Comparison of ENCODE assay signal across 8 cellular contexts in genomic region chr2:158458617-158458920, GRCh38.
DNase-seq lines count a peak whose midpoint lies in the region; ATAC-seq and TF ChIP-seq lines count a peak whose summit lies in the region.

No MANE protein-coding gene starts in this region.

- TF ChIP-seq CTCF in GM12875 (IDR thresholded peaks at IDR 0.05; ENCODE audit: borderline replicate concordance, insufficient read depth, low read depth, low read length) = no peak
- TF ChIP-seq CTCF in fibroblast of mammary gland (conservative IDR thresholded peaks at IDR 0.05; ENCODE audit: control insufficient read depth, insufficient read depth, low read depth, low read length) = no peak

- ATAC-seq in SK-N-SH treated with all-trans-retinoic acid at 6 μM for 48 hours (peak; percentile 3), GM18907 (IDR thresholded peaks at IDR 0.05; ENCODE audit: unreplicated experiment) (no peak), HG03139 (IDR thresholded peaks at IDR 0.05; ENCODE audit: unreplicated experiment) (no peak)

- H3K4me1 ChIP-seq in rectal smooth muscle tissue (ENCODE audit: control insufficient read depth, insufficient read depth, low read length) = no peaks in the 10 kb centered on the region

- H3K36me3 ChIP-seq in rectal smooth muscle tissue (ENCODE audit: control insufficient read depth, insufficient read depth, low read length) = no peaks in the 10 kb centered on the region

- peak overlapping the region; percentile 88 for H3K4me3 ChIP-seq in GM12875 (ENCODE audit: low read depth, low read length)
- peak overlapping the region; percentile 81 for H3K4me3 ChIP-seq in fibroblast of mammary gland (ENCODE audit: control insufficient read depth, low read depth, low read length)
- peak overlapping the region; percentile 95 for H3K4me3 ChIP-seq in rectal smooth muscle tissue (ENCODE audit: low read length)

- H3K9ac ChIP-seq in rectal smooth muscle tissue (ENCODE audit: low read length) = no peak overlapping the region

- H3K27me3 ChIP-seq in rectal smooth muscle tissue (ENCODE audit: control insufficient read depth, insufficient read depth, low read length) = no peaks in the 10 kb centered on the region

- DNase-seq in fibroblast of mammary gland (ENCODE audit: low read depth) (no peak), islet precursor cell (no peak), NCI-H345 (lab: John Stamatoyannopoulos, UW) (no peak)

- no peak overlapping the region for H3K27ac ChIP-seq in rectal smooth muscle tissue (ENCODE audit: low read depth, low read length)

TF ChIP-seq in SK-N-SH treated with all-trans-retinoic acid at 6 μM for 48 hours, 23 proteins besides CTCF, POLR2A, EP300 and RAD21:
- TF ChIP-seq POU6F1 (CRISPR knock-in tag; IDR thresholded peaks at IDR 0.05; ENCODE audit: borderline replicate concordance, low read depth) (no peak), SNAI2 (CRISPR knock-in tag; IDR thresholded peaks at IDR 0.05) (no peak), ARNTL (CRISPR knock-in tag; IDR thresholded peaks at IDR 0.05; ENCODE audit: borderline replicate concordance, low read depth) (no peak), TCF4 (CRISPR knock-in tag; IDR thresholded peaks at IDR 0.05; ENCODE audit: borderline replicate concordance) (no peak), ZFP30 (CRISPR knock-in tag; IDR thresholded peaks at IDR 0.05) (no peak), CSRNP3 (CRISPR knock-in tag; IDR thresholded peaks at IDR 0.05) (no peak), PATZ1 (CRISPR knock-in tag; IDR thresholded peaks at IDR 0.05; ENCODE audit: borderline replicate concordance) (no peak), CREB5 (CRISPR knock-in tag; IDR thresholded peaks at IDR 0.05; ENCODE audit: low read depth) (no peak), BACH2 (CRISPR knock-in tag; IDR thresholded peaks at IDR 0.05; ENCODE audit: borderline replicate concordance) (no peak), RARB (CRISPR knock-in tag; IDR thresholded peaks at IDR 0.05) (no peak), ZNF8 (CRISPR knock-in tag; IDR thresholded peaks at IDR 0.05) (no peak), ZC3H10 (CRISPR knock-in tag; IDR thresholded peaks at IDR 0.05) (no peak), TSHZ2 (CRISPR knock-in tag; IDR thresholded peaks at IDR 0.05) (no peak), PPARA (CRISPR knock-in tag; IDR thresholded peaks at IDR 0.05; ENCODE audit: borderline replicate concordance) (no peak), OSR1 (CRISPR knock-in tag; IDR thresholded peaks at IDR 0.05) (no peak)
